In the genomic region with DNA sequence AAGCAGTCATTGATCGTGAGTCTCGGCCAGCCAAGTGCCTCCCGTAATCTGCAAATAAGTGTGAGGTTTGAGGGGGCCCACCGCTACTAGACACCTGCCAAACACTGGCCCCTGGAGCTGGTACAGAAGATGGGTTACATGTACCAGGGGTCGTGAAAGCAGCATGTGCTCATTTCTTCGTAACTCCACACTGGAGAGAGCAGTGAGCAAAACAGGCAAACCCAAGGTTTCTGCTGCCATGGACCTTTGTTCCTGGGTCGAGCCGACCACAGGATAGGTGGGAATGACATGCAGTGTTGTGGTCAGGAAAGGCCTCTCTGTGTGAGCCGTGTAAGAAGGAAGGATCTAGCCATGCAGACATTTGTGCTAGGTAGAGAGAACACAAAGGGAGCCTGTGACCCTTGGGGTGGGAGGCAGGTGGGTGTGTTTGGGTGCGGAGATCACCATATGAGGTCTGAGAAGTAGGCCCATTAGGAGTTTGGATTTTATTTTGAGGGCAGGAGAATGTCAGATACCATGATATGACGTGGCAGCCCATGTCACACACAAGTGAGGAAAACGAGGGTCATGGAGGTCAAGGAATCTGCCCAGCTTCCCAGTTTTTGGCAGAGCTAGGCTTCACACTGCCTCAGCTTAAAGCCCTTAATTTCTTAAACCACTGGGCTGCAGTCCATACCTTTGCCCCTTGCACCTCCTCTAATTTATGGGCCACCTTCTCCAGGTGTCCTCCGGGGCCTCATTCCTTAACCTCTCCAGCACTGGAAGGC, we compare ENCODE assay signal across 8 cellular contexts. TPM values are rescaled to one million over a fixed set of nuclear protein-coding genes. Genes with fewer than 3 reads are reported as not detected.
DNase-seq lines count a peak whose midpoint lies in the region; ATAC-seq and TF ChIP-seq lines count a peak whose summit lies in the region.

No MANE protein-coding gene starts in this region.

- TF ChIP-seq CTCF in GM06990 (IDR thresholded peaks at IDR 0.05; ENCODE audit: insufficient read depth, low read length, poor library complexity, severe bottlenecking), result no peak
- no peak for TF ChIP-seq CTCF in WTC11 (IDR thresholded peaks at IDR 0.05)
- no peak for TF ChIP-seq CTCF in fibroblast of the aortic adventitia (IDR thresholded peaks at IDR 0.05; ENCODE audit: insufficient read depth, low read length)
- no peak for TF ChIP-seq CTCF in gastrocnemius medialis (IDR thresholded peaks at IDR 0.05 in 4 of 5, conservative IDR thresholded peaks at IDR 0.05 in 1 of 5)

- DNase-seq in GM06990 (ENCODE audit: extremely low read depth, insufficient read length) (no peak), WTC11 (ENCODE audit: low spot score) (no peak), fibroblast of the aortic adventitia (ENCODE audit: low read depth) (peak; percentile 12), gastrocnemius medialis (no peak), NCI-H1105 treated with DMSO at 0.1 percent for 48 hours (lab: John Stamatoyannopoulos, UW) (no peak), NCI-H2029 treated with DMSO at 0.1 percent for 48 hours (lab: John Stamatoyannopoulos, UW) (no peak)
- DNase-seq in activated CD4-positive, CD25-positive, alpha-beta regulatory T cell (lab: John Stamatoyannopoulos, UW), result no peak

- peaks cover 30 to 36% of the 10 kb centered on the region in 2 donors for H3K4me1 ChIP-seq in gastrocnemius medialis

- in situ Hi-C loops in gastrocnemius medialis (cut with MboI; ENCODE audit: low sequenced_read_pairs in 4 of 4), result loop anchor here in 3 of 4 donors (25.0 kb wide), 3 partner anchors 163 to 712 kb away; a partner anchor contains a TSS

- CTCF ChIA-PET in WTC11 (lab: Charles Lee), result interaction anchor here (0.5 to 4.7 kb wide), 19 partner anchors 10 to 478 kb away, joined by 3 to 57 read pairs (median 4); a partner anchor contains a TSS

- H3K27ac ChIP-seq in gastrocnemius medialis, result peak overlapping the region; percentile 92 to 97 (median 96)

- H3K27me3 ChIP-seq in GM06990 (replicated peaks; ENCODE audit: control insufficient read depth, insufficient read depth, low read length) (no peaks in the 10 kb centered on the region), gastrocnemius medialis (no peaks in the 10 kb centered on the region)

- H3K4me3 ChIP-seq in GM06990 (replicated peaks; ENCODE audit: low read depth, low read length), result peak overlapping the region; percentile 77
- H3K4me3 ChIP-seq in fibroblast of the aortic adventitia (ENCODE audit: low read depth, low read length), result peak overlapping the region; percentile 90
- H3K4me3 ChIP-seq in gastrocnemius medialis, result peak overlapping the region; percentile 67 to 86 (median 77)

- H3K36me3 Mint-ChIP-seq in WTC11, result peaks cover 18% of the 10 kb centered on the region

- no peaks in the 10 kb centered on the region for H3K9me3 ChIP-seq in gastrocnemius medialis

- TF ChIP-seq POLR2A in gastrocnemius medialis (IDR thresholded peaks at IDR 0.05), result no peak

- ATAC-seq in HG02571 (IDR thresholded peaks at IDR 0.05; ENCODE audit: unreplicated experiment), result peak; percentile 1
- ATAC-seq in WTC11, result no peak
- ATAC-seq in gastrocnemius medialis, result peak; percentile 1 to 6

- POLR2A ChIA-PET in WTC11 (lab: Charles Lee), result interaction anchor here (1.5 to 1.6 kb wide), 2 partner anchors 17 to 195 kb away, joined by 3 read pairs; no protein-coding TSS in a partner anchor

- H3K9me3 Mint-ChIP-seq in WTC11, result no peaks in the 10 kb centered on the region

- H3K36me3 ChIP-seq in GM06990 (ENCODE audit: control insufficient read depth, insufficient read depth, low read length) (peaks cover 11% of the 10 kb centered on the region), gastrocnemius medialis (peaks cover 0 to 31% of the 10 kb centered on the region in 2 donors)

- H3K27me3 Mint-ChIP-seq in WTC11 (ENCODE audit: low read depth), result peaks cover 19% of the 10 kb centered on the region

- peak overlapping the region; percentile 24; the same call in 1 of the 2 replicates for H3K27ac Mint-ChIP-seq in WTC11

- peak overlapping the region; percentile 80 for H3K4me3 Mint-ChIP-seq in WTC11

- H3K4me1 Mint-ChIP-seq in WTC11, result peaks cover 21% of the 10 kb centered on the region

- intact Hi-C loops in gastrocnemius medialis (cut with DNase I; ENCODE audit: low total_unique reads), result loop anchor here (1.0 to 10.0 kb wide), 4 partner anchors 19 to 709 kb away; a partner anchor contains a TSS

TF ChIP-seq in WTC11, 78 proteins besides CTCF, POLR2A, EP300 and RAD21:
- TF ChIP-seq NR3C1 (CRISPR knock-in tag; conservative IDR thresholded peaks at IDR 0.05; ENCODE audit: low read depth), result no peak
- no peak for TF ChIP-seq RORB (CRISPR knock-in tag; IDR thresholded peaks at IDR 0.05)
- TF ChIP-seq, protein P1, sequence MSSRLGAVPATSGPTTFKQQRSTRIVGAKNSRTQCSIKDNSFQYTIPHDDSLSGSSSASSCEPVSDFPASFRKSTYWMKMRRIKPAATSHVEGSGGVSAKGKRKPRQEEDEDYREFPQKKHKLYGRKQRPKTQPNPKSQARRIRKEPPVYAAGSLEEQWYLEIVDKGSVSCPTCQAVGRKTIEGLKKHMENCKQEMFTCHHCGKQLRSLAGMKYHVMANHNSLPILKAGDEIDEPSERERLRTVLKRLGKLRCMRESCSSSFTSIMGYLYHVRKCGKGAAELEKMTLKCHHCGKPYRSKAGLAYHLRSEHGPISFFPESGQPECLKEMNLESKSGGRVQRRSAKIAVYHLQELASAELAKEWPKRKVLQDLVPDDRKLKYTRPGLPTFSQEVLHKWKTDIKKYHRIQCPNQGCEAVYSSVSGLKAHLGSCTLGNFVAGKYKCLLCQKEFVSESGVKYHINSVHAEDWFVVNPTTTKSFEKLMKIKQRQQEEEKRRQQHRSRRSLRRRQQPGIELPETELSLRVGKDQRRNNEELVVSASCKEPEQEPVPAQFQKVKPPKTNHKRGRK (CRISPR knock-in tag; IDR thresholded peaks at IDR 0.05; ENCODE audit: borderline replicate concordance), result no peak

RNA-seq across cellular contexts. Expression of a gene that starts 0.9 kb away (rescaled TPM):
- total RNA-seq in WTC11 (2021) (77.0 to 88.7 TPM (median 78.4 TPM) in 3 replicates), fibroblast of the aortic adventitia (ENCODE audit: low replicate concordance) (46.6 and 190 TPM in 2 replicates), gastrocnemius medialis (100 to 1,000 TPM; 179 to 304 (median 242) TPM)

RNA-seq across cellular contexts. Expression of a gene that starts 25.0 kb away (rescaled TPM):
- total RNA-seq in WTC11 (2021) (42.0 to 50.0 TPM (median 45.1 TPM) in 3 replicates), fibroblast of the aortic adventitia (ENCODE audit: low replicate concordance) (68.0 and 86.5 TPM in 2 replicates), gastrocnemius medialis (100 to 1,000 TPM in 2 of 4 donors, 10 to 100 TPM in 2; 73.9 to 113 (median 89.1) TPM)
